1 cellular context compared by ENCODE assay signal in the genomic region with DNA sequence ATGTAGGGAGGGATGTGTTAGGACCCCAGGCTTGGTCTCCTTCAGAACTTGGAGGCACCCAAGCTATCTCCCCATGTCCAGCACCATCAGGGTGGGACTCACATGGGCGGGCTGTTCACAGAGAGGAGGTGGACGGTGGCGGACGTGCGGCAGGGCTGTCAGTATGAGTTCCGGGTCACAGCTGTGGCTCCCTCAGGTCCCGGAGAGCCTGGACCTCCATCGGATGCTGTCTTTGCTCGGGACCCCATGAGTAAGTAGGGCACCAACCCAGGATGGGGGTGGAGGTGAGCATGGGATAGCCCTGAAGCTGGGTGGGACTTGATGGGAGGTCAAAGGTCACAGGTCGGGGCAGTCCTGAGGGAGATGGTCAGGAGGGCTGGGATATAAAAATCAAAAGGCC.
TF ChIP-seq lines count a peak whose summit lies in the region.

No MANE protein-coding gene starts in this region.

TF ChIP-seq in K562, 482 proteins besides CTCF, POLR2A, EP300 and RAD21:
- TF ChIP-seq ZBTB17 (CRISPR knock-in tag; IDR thresholded peaks at IDR 0.05) (no peak), SRSF1 (IDR thresholded peaks at IDR 0.05; ENCODE audit: low read depth, low read length) (no peak), NR2C1 (IDR thresholded peaks at IDR 0.05) (peak; percentile 75), NR2C1 (tag; IDR thresholded peaks at IDR 0.05) (peak; percentile 87), MAFF (IDR thresholded peaks at IDR 0.05; ENCODE audit: low read length) (no peak), E2F8 (IDR thresholded peaks at IDR 0.05; ENCODE audit: low read depth, partially characterized antibody) (no peak), NR2C2 (CRISPR knock-in tag; IDR thresholded peaks at IDR 0.05) (no peak), NR2C2 (tag; IDR thresholded peaks at IDR 0.05) (peak; percentile 37; the same call in 1 of the 2 replicates), RAD51 (IDR thresholded peaks at IDR 0.05; ENCODE audit: borderline replicate concordance, low read depth) (no peak), SAP30 (IDR thresholded peaks at IDR 0.05; ENCODE audit: borderline replicate concordance, insufficient read depth, low read depth, low read length, poor library complexity, severe bottlenecking) (no peak), ZNF444 (CRISPR knock-in tag; IDR thresholded peaks at IDR 0.05) (no peak)
